ENCODE assay signal across 21 cellular contexts in genomic region chr16:6926762-6927161, GRCh38.
"Had no signal": no experiment of that assay in that cellular context is flagged by ENCODE, and none has a peak within 500 bp of the region (broad histone marks: within the 10 kb centered on the region; RNA-seq: fewer than 3 reads in every experiment).

No MANE protein-coding gene starts in this region.

- H3K9me3 ChIP-seq: adrenal gland, esophagus squamous epithelium, lower lobe of right lung, prostate gland, uterus had no signal

- H3K4me1 ChIP-seq: adrenal gland, esophagus squamous epithelium, heart right ventricle, lower lobe of right lung, prostate gland, right atrium auricular region, tibial artery, uterus had no signal

- H3K36me3 ChIP-seq: adrenal gland, esophagus squamous epithelium, heart right ventricle, lower lobe of right lung, prostate gland, right atrium auricular region, tibial artery, uterus had no signal

- H3K27me3 Mint-ChIP-seq: activated CD4-positive, alpha-beta memory T cell treated with anti-CD3 and anti-CD28 coated beads for 36 hours; dendritic cell treated with granulocyte-macrophage colony-stimulating factor and Interleukin-4, amounts not matched to agents 40 ng/mL and 50 ng/mL, for 4 days had no signal

- H3K36me3 Mint-ChIP-seq: activated CD4-positive, alpha-beta memory T cell treated with anti-CD3 and anti-CD28 coated beads for 36 hours had no signal

- DNase-seq: activated CD4-positive, alpha-beta memory T cell treated with anti-CD3 and anti-CD28 coated beads for 36 hours; activated gamma-delta T cell treated with Interleukin-2 at 50 U/mL for 16 hours; activated T-cell treated with anti-CD3 and anti-CD28 coated beads for 4 hours; adrenal gland; effector memory CD4-positive, alpha-beta T cell; esophagus squamous epithelium; heart right ventricle; left colon; lower lobe of right lung; midbrain; nephron progenitor cell; stimulated activated CD4-positive, alpha-beta T cell treated with anti-CD3 and anti-CD28 coated beads, Interleukin-2, amount 100 ng/mL, for 24 hours; stimulated activated naive CD4-positive, alpha-beta T cell treated with Interleukin-2 at 50 U/mL for 16 hours; tibial artery; uterus had no signal

- H3K27ac ChIP-seq: adrenal gland, heart right ventricle, lower lobe of right lung, prostate gland, right atrium auricular region, tibial artery, uterus had no signal

- H3K27me3 ChIP-seq: adrenal gland, esophagus squamous epithelium, heart right ventricle, right atrium auricular region, tibial artery, uterus had no signal

- H3K27ac Mint-ChIP-seq: activated CD4-positive, alpha-beta memory T cell treated with anti-CD3 and anti-CD28 coated beads for 36 hours; activated naive CD4-positive, alpha-beta T cell treated with anti-CD3 and anti-CD28 coated beads, Interleukin-2, amount 50 U/mL, for 72 hours; activated T-helper 1 cell treated with anti-CD3 and anti-CD28 coated beads, Interleukin-12 subunit alpha, Interleukin-12 subunit beta, Interleukin-2, Interleukin-4 antibody, amounts not matched to agents 30 ng/mL and 10 ng/mL and 1 ng/mL, durations not matched to agents 14 hours and 24 hours and 36 hours; dendritic cell treated with granulocyte-macrophage colony-stimulating factor and Interleukin-4, amounts not matched to agents 40 ng/mL and 50 ng/mL, for 4 days; T-helper 2 cell treated with Interferon-gamma antibody and Interleukin-4, amounts not matched to agents 5 μg/mL and 100 μg/mL, for 36 hours had no signal

- H3K4me3 ChIP-seq: adrenal gland, esophagus squamous epithelium, heart right ventricle, lower lobe of right lung, prostate gland, right atrium auricular region, tibial artery, uterus had no signal

- H3K4me3 Mint-ChIP-seq: activated CD4-positive, alpha-beta memory T cell treated with anti-CD3 and anti-CD28 coated beads for 36 hours; activated T-helper 1 cell treated with anti-CD3 and anti-CD28 coated beads, Interleukin-12 subunit alpha, Interleukin-12 subunit beta, Interleukin-2, Interleukin-4 antibody, amounts not matched to agents 30 ng/mL and 10 ng/mL and 1 ng/mL, durations not matched to agents 14 hours and 24 hours and 36 hours; dendritic cell treated with granulocyte-macrophage colony-stimulating factor and Interleukin-4, amounts not matched to agents 40 ng/mL and 50 ng/mL, for 4 days; nephron progenitor cell; T-helper 2 cell treated with Interferon-gamma antibody and Interleukin-4, amounts not matched to agents 5 μg/mL and 100 μg/mL, for 36 hours had no signal
